ENCODE assay signal across 20 cellular contexts in the genomic region with DNA sequence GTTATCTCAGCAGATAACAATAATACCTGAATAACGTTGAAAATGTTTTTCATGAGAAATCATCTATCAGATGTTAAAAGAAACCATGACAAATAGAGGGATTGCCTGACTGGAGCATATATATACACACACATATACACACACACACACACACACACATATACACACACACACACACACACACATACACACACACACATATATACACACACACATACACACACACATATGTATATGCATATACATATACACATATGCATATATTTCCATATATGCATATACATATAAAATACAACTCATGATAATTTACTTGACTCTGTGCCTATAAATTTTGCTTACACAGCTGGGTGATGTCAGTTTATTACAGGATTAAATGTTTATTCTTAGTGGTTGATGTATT.
"Had no signal": no experiment of that assay in that cellular context is flagged by ENCODE, and none has a peak within 500 bp of the region (broad histone marks: within the 10 kb centered on the region; RNA-seq: fewer than 3 reads in every experiment).

No MANE protein-coding gene starts in this region.

- H3K79me2 ChIP-seq: hepatocyte had no signal

- H3K27me3 ChIP-seq: body of pancreas, cardiac muscle cell, hepatocyte, spleen, tibial artery had no signal

- H3K27ac ChIP-seq: body of pancreas, cardiac muscle cell, spleen, tibial artery had no signal

- H3K36me3 ChIP-seq: cardiac muscle cell, spleen, tibial artery had no signal

- H3K4me2 ChIP-seq: hepatocyte had no signal

- ATAC-seq: activated CD8-positive, alpha-beta T cell treated with anti-CD3 and anti-CD28 coated beads, Interleukin-2, amount 10 ng/mL, durations not matched to agents 7 days and 5 days; activated naive CD8-positive, alpha-beta T cell treated with anti-CD3 and anti-CD28 coated beads, Interleukin-2, amount 50 U/mL, for 24 hours; body of pancreas; T-cell had no signal

- H2AFZ ChIP-seq: hepatocyte had no signal

- H3K4me3 ChIP-seq: body of pancreas, cardiac muscle cell, hepatocyte, spleen, tibial artery had no signal

- FAIRE-seq: frontal cortex had no signal

- H3K9me3 ChIP-seq: body of pancreas, spleen, tibial artery had no signal

- H3K4me1 ChIP-seq: body of pancreas, spleen, tibial artery had no signal

- DNase-seq: activated CD4-positive, alpha-beta T cell treated with anti-CD3 and anti-CD28 coated beads for 1 hour; activated CD4-positive, alpha-beta T cell treated with anti-CD3 and anti-CD28 coated beads, Interleukin-2, amount 50 U/mL, for 1 hour; activated CD8-positive, alpha-beta T cell treated with anti-CD3 and anti-CD28 coated beads, Interleukin-2, amount 10 ng/mL, durations not matched to agents 7 days and 5 days; activated gamma-delta T cell; activated naive CD4-positive, alpha-beta T cell treated with anti-CD3 and anti-CD28 coated beads, Interleukin-2, amount 50 U/mL, for 16 hours; activated naive CD8-positive, alpha-beta T cell treated with anti-CD3 and anti-CD28 coated beads, Interleukin-2, amount 50 U/mL, for 24 hours; body of pancreas; effector CD8-positive, alpha-beta T cell; erythroblast; kidney glomerular epithelial cell; nephron progenitor cell; retina; spleen; stimulated activated CD4-positive, alpha-beta T cell treated with anti-CD3 and anti-CD28 coated beads, Interleukin-4, amount 100 ng/mL, for 1 hour; stimulated activated naive CD4-positive, alpha-beta T cell treated with Interleukin-2 at 50 U/mL for 16 hours; T-cell; tibial artery had no signal
